In the genomic region with DNA sequence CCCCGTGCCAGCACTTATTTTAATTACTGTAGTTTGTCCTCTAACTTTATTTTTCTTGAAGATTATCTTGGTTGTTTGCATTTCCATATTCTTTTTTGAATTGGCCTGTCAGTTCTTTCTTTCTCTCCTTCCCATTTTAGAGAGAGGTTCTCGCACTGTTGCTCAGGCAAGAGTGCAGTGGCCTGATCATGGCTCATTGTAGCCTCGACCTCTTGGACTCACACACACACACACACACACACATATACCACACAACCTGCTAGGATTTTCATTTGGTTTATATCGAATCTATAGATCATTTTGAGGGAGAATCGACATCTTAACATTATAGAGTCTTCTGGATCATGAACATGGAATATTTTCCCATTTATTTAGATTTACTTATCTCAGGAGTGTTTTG, we compare ENCODE assay signal across 1 cellular context.
TF ChIP-seq lines count a peak whose summit lies in the region.

No MANE protein-coding gene starts in this region.

TF ChIP-seq in GM23338, 12 proteins besides CTCF, POLR2A, EP300 and RAD21 (continued from another document):
- TF ChIP-seq, protein P1, sequence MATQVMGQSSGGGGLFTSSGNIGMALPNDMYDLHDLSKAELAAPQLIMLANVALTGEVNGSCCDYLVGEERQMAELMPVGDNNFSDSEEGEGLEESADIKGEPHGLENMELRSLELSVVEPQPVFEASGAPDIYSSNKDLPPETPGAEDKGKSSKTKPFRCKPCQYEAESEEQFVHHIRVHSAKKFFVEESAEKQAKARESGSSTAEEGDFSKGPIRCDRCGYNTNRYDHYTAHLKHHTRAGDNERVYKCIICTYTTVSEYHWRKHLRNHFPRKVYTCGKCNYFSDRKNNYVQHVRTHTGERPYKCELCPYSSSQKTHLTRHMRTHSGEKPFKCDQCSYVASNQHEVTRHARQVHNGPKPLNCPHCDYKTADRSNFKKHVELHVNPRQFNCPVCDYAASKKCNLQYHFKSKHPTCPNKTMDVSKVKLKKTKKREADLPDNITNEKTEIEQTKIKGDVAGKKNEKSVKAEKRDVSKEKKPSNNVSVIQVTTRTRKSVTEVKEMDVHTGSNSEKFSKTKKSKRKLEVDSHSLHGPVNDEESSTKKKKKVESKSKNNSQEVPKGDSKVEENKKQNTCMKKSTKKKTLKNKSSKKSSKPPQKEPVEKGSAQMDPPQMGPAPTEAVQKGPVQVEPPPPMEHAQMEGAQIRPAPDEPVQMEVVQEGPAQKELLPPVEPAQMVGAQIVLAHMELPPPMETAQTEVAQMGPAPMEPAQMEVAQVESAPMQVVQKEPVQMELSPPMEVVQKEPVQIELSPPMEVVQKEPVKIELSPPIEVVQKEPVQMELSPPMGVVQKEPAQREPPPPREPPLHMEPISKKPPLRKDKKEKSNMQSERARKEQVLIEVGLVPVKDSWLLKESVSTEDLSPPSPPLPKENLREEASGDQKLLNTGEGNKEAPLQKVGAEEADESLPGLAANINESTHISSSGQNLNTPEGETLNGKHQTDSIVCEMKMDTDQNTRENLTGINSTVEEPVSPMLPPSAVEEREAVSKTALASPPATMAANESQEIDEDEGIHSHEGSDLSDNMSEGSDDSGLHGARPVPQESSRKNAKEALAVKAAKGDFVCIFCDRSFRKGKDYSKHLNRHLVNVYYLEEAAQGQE (IDR thresholded peaks at IDR 0.05; ENCODE audit: unreplicated experiment), result no peak
- TF ChIP-seq STAT1 (IDR thresholded peaks at IDR 0.05; ENCODE audit: unreplicated experiment), result no peak
- TF ChIP-seq, protein P2, sequence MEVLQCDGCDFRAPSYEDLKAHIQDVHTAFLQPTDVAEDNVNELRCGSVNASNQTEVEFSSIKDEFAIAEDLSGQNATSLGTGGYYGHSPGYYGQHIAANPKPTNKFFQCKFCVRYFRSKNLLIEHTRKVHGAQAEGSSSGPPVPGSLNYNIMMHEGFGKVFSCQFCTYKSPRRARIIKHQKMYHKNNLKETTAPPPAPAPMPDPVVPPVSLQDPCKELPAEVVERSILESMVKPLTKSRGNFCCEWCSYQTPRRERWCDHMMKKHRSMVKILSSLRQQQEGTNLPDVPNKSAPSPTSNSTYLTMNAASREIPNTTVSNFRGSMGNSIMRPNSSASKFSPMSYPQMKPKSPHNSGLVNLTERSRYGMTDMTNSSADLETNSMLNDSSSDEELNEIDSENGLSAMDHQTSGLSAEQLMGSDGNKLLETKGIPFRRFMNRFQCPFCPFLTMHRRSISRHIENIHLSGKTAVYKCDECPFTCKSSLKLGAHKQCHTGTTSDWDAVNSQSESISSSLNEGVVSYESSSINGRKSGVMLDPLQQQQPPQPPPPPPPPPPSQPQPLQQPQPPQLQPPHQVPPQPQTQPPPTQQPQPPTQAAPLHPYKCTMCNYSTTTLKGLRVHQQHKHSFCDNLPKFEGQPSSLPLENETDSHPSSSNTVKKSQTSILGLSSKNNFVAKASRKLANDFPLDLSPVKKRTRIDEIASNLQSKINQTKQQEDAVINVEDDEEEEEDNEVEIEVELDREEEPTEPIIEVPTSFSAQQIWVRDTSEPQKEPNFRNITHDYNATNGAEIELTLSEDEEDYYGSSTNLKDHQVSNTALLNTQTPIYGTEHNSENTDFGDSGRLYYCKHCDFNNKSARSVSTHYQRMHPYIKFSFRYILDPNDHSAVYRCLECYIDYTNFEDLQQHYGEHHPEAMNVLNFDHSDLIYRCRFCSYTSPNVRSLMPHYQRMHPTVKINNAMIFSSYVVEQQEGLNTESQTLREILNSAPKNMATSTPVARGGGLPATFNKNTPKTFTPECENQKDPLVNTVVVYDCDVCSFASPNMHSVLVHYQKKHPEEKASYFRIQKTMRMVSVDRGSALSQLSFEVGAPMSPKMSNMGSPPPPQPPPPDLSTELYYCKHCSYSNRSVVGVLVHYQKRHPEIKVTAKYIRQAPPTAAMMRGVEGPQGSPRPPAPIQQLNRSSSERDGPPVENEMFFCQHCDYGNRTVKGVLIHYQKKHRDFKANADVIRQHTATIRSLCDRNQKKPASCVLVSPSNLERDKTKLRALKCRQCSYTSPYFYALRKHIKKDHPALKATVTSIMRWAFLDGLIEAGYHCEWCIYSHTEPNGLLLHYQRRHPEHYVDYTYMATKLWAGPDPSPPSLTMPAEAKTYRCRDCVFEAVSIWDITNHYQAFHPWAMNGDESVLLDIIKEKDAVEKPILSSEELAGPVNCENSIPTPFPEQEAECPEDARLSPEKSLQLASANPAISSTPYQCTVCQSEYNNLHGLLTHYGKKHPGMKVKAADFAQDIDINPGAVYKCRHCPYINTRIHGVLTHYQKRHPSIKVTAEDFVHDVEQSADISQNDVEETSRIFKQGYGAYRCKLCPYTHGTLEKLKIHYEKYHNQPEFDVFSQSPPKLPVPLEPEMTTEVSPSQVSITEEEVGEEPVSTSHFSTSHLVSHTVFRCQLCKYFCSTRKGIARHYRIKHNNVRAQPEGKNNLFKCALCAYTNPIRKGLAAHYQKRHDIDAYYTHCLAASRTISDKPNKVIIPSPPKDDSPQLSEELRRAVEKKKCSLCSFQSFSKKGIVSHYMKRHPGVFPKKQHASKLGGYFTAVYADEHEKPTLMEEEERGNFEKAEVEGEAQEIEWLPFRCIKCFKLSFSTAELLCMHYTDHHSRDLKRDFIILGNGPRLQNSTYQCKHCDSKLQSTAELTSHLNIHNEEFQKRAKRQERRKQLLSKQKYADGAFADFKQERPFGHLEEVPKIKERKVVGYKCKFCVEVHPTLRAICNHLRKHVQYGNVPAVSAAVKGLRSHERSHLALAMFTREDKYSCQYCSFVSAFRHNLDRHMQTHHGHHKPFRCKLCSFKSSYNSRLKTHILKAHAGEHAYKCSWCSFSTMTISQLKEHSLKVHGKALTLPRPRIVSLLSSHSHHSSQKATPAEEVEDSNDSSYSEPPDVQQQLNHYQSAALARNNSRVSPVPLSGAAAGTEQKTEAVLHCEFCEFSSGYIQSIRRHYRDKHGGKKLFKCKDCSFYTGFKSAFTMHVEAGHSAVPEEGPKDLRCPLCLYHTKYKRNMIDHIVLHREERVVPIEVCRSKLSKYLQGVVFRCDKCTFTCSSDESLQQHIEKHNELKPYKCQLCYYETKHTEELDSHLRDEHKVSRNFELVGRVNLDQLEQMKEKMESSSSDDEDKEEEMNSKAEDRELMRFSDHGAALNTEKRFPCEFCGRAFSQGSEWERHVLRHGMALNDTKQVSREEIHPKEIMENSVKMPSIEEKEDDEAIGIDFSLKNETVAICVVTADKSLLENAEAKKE (CRISPR knock-in tag; IDR thresholded peaks at IDR 0.05), result no peak
- TF ChIP-seq EZH2 (IDR thresholded peaks at IDR 0.05; ENCODE audit: low read depth, unreplicated experiment), result no peak
- no peak for TF ChIP-seq ZNF331 (CRISPR knock-in tag; IDR thresholded peaks at IDR 0.05; ENCODE audit: low read depth)
- no peak for TF ChIP-seq EZH2phosphoT487 (IDR thresholded peaks at IDR 0.05; ENCODE audit: unreplicated experiment)
- no peak for TF ChIP-seq POLR2AphosphoS5 (IDR thresholded peaks at IDR 0.05; ENCODE audit: low read depth)
- TF ChIP-seq, protein P3, sequence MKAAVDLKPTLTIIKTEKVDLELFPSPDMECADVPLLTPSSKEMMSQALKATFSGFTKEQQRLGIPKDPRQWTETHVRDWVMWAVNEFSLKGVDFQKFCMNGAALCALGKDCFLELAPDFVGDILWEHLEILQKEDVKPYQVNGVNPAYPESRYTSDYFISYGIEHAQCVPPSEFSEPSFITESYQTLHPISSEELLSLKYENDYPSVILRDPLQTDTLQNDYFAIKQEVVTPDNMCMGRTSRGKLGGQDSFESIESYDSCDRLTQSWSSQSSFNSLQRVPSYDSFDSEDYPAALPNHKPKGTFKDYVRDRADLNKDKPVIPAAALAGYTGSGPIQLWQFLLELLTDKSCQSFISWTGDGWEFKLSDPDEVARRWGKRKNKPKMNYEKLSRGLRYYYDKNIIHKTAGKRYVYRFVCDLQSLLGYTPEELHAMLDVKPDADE (IDR thresholded peaks at IDR 0.05), result no peak
- TF ChIP-seq NANOG (IDR thresholded peaks at IDR 0.05; ENCODE audit: borderline replicate concordance), result no peak
- no peak for TF ChIP-seq CREB1 (CRISPR knock-in tag; IDR thresholded peaks at IDR 0.05; ENCODE audit: low read depth)
